23 cellular contexts compared by ENCODE assay signal in the genomic region with DNA sequence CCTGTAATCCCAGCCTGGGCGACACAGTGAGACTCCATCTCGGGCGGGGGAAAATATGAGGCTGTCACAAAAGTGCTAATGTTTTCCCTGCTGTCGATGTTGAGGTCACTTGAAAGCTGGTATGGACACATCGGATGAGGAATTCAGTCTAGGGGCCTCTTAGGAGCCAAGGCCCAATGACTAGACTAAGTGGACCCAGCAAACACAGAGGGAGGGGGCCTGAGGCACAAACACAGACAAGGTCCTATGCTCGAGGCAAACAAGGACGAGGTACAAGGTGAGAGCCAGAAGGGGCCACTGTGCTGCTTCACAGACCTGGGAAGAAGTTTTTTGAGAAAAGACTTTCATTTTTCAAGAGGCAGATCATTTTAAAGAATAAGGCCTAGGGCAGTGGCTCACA. TPM values are rescaled to one million over a fixed set of nuclear protein-coding genes. Genes with fewer than 3 reads are reported as not detected.
DNase-seq lines count a peak whose midpoint lies in the region; ATAC-seq, FAIRE-seq and TF ChIP-seq lines count a peak whose summit lies in the region.
"Had no signal": no experiment of that assay in that cellular context is flagged by ENCODE, and none has a peak within 500 bp of the region (broad histone marks: within the 10 kb centered on the region; RNA-seq: fewer than 3 reads in every experiment).

No MANE protein-coding gene starts in this region.

- H3K9me3 ChIP-seq in T-helper 17 cell (ENCODE audit: control insufficient read depth, low read length, poor library complexity, severe bottlenecking) (no peaks in the 10 kb centered on the region), HepG2 (ENCODE audit: low read length) (no peaks in the 10 kb centered on the region), SJCRH30 (replicated peaks) (no peaks in the 10 kb centered on the region)
- H3K9me3 ChIP-seq: BE2C, HAP-1 had no signal

- H3K4me1 Mint-ChIP-seq in activated CD8-positive, alpha-beta memory T cell treated with anti-CD3 and anti-CD28 coated beads, Interleukin-2, amount 10 ng/mL, durations not matched to agents 7 days and 5 days, result peaks cover 17% of the 10 kb centered on the region
- H3K4me1 Mint-ChIP-seq in T-helper 17 cell, result peaks cover 5% of the 10 kb centered on the region
- peaks cover 9 to 22% of the 10 kb centered on the region in 2 donors for H3K4me1 Mint-ChIP-seq in stimulated activated naive B cell treated with anti-CD40 and anti-IgM and Interleukin-4, amounts not matched to agents 10 μg/mL and 1 μg/mL and 100 μg/mL, for 72 hours
- H3K4me1 Mint-ChIP-seq: GM23338 had no signal

- H3K9ac ChIP-seq in HepG2 (ENCODE audit: insufficient read depth, low read depth, low read length), result 0 out of 2 replicates have a peak overlapping the region, but pooled peaks have one; percentile 6

- peak overlapping the region; percentile 43 for H3K27ac Mint-ChIP-seq in activated CD8-positive, alpha-beta memory T cell treated with anti-CD3 and anti-CD28 coated beads, Interleukin-2, amount 10 ng/mL, durations not matched to agents 7 days and 5 days
- peak overlapping the region; percentile 6 for H3K27ac Mint-ChIP-seq in T-helper 17 cell
- H3K27ac Mint-ChIP-seq in stimulated activated naive B cell treated with anti-CD40 and anti-IgM and Interleukin-4, amounts not matched to agents 10 μg/mL and 1 μg/mL and 100 μg/mL, for 72 hours, result peak overlapping the region; percentile 47
- H3K27ac Mint-ChIP-seq: CD4-positive, alpha-beta memory T cell; GM23338; HFFc6 had no signal

- no peak for TF ChIP-seq POLR2A in HepG2 (IDR thresholded peaks at IDR 0.05; ENCODE audit: insufficient read depth in 1 of 2, low read depth in 2 of 2, low read length in 2 of 2)

- H3K27me3 ChIP-seq in HepG2 (ENCODE audit: control insufficient read depth in 1 of 2, insufficient read depth in 2 of 2, low read length in 2 of 2), result no peaks in the 10 kb centered on the region
- no peaks in the 10 kb centered on the region for H3K27me3 ChIP-seq in SJCRH30
- H3K27me3 ChIP-seq: BE2C had no signal

- H3K9me3 Mint-ChIP-seq in activated CD8-positive, alpha-beta memory T cell treated with anti-CD3 and anti-CD28 coated beads, Interleukin-2, amount 10 ng/mL, durations not matched to agents 7 days and 5 days (ENCODE audit: low read depth), result no peaks in the 10 kb centered on the region
- H3K9me3 Mint-ChIP-seq in stimulated activated naive B cell treated with anti-CD40 and anti-IgM and Interleukin-4, amounts not matched to agents 10 μg/mL and 1 μg/mL and 100 μg/mL, for 72 hours, result no peaks in the 10 kb centered on the region
- H3K9me3 Mint-ChIP-seq: CD4-positive, alpha-beta memory T cell; GM23338; HFFc6 had no signal

- POLR2A ChIA-PET in HepG2 (lab: Yijun Ruan, JAX), result no interaction called here

- no peak overlapping the region for H3K4me3 Mint-ChIP-seq in activated CD8-positive, alpha-beta memory T cell treated with anti-CD3 and anti-CD28 coated beads, Interleukin-2, amount 10 ng/mL, durations not matched to agents 7 days and 5 days
- no peak overlapping the region for H3K4me3 Mint-ChIP-seq in T-helper 17 cell
- H3K4me3 Mint-ChIP-seq in stimulated activated naive B cell treated with anti-CD40 and anti-IgM and Interleukin-4, amounts not matched to agents 10 μg/mL and 1 μg/mL and 100 μg/mL, for 72 hours, result no peak overlapping the region
- H3K4me3 Mint-ChIP-seq: CD4-positive, alpha-beta memory T cell; GM23338; HFFc6 had no signal

- peaks cover 4% of the 10 kb centered on the region for H3K36me3 Mint-ChIP-seq in activated CD8-positive, alpha-beta memory T cell treated with anti-CD3 and anti-CD28 coated beads, Interleukin-2, amount 10 ng/mL, durations not matched to agents 7 days and 5 days
- no peaks in the 10 kb centered on the region for H3K36me3 Mint-ChIP-seq in T-helper 17 cell (ENCODE audit: low read depth)
- H3K36me3 Mint-ChIP-seq in stimulated activated naive B cell treated with anti-CD40 and anti-IgM and Interleukin-4, amounts not matched to agents 10 μg/mL and 1 μg/mL and 100 μg/mL, for 72 hours, result peaks cover 24 to 36% of the 10 kb centered on the region in 2 donors

- H3K79me2 ChIP-seq in HepG2 (ENCODE audit: insufficient read depth, low read length), result peaks cover 54% of the 10 kb centered on the region

- TF ChIP-seq RAD21 in HepG2 (CRISPR knock-in tag; IDR thresholded peaks at IDR 0.05), result no peak

- peaks cover 0 to 10% of the 10 kb centered on the region in 2 experiments; a peak in 2 of 5 replicates for H3K36me3 ChIP-seq in HepG2 (replicated peaks in 1 of 2; ENCODE audit: control insufficient read depth in 1 of 2, insufficient read depth in 2 of 2, low read length in 2 of 2)
- H3K36me3 ChIP-seq in SJCRH30, result no peaks in the 10 kb centered on the region

- no peak overlapping the region for H3K4me3 ChIP-seq in HepG2 (replicated peaks in 1 of 3; ENCODE audit: insufficient read depth in 1 of 3, low read depth in 2 of 3, low read length in 3 of 3)
- H3K4me3 ChIP-seq in SJCRH30, result no peak overlapping the region
- H3K4me3 ChIP-seq: GM23338, HAP-1 had no signal

- FAIRE-seq in HepG2 (lab: Jason Lieb, UNC), result no peak
- FAIRE-seq: A204.1, GM12891, GM18507 had no signal

- peak; percentile 40 for TF ChIP-seq CTCF in HepG2 (CRISPR knock-in tag; IDR thresholded peaks at IDR 0.05)

- H3K27ac ChIP-seq in HepG2 (ENCODE audit: extremely low read length, insufficient read depth, low read length) (peak overlapping the region; percentile 55), SJCRH30 (no peak overlapping the region)
- H3K27ac ChIP-seq: 22Rv1 had no signal

- peaks cover 41% of the 10 kb centered on the region for H3K4me1 ChIP-seq in HepG2 (ENCODE audit: insufficient read depth, low read length)
- H3K4me1 ChIP-seq in SJCRH30, result no peaks in the 10 kb centered on the region
- H3K4me1 ChIP-seq: BE2C, HAP-1 had no signal

- no peak for DNase-seq in activated CD8-positive, alpha-beta memory T cell treated with anti-CD3 and anti-CD28 coated beads, Interleukin-2, amount 10 ng/mL, durations not matched to agents 7 days and 5 days
- no peak for DNase-seq in activated CD8-positive, alpha-beta memory T cell treated with anti-CD3 and anti-CD28 coated beads, Interleukin-2, amount 50 U/mL, for 4 hours
- DNase-seq in T-helper 17 cell, result no peak
- peak; percentile 53 for DNase-seq in HepG2 (ENCODE audit: low spot score)
- DNase-seq in stimulated activated naive B cell treated with anti-CD40 and anti-IgM and Interleukin-4, amounts not matched to agents 10 μg/mL and 1 μg/mL and 100 μg/mL, for 72 hours, result no peak
- no peak for DNase-seq in NAMALWA (ENCODE audit: low spot score)
- DNase-seq in SJCRH30, result no peak
- no peak for DNase-seq in NCI-H524 treated with DMSO at 0.1 percent for 48 hours (lab: John Stamatoyannopoulos, UW)
- DNase-seq: BE2C; C1 segment of cervical spinal cord; Calu3; CD4-positive, alpha-beta memory T cell; COR-L47; DMS53; DMS79 treated with DMSO at 0.1 percent for 48 hours; GF-D8; HFFc6 had no signal

- peak overlapping the region; percentile 14; the same call in 1 of the 2 replicates for H3K4me2 ChIP-seq in HepG2 (ENCODE audit: low read depth, low read length)
- H3K4me2 ChIP-seq: GM23338 had no signal

- H3K27me3 Mint-ChIP-seq in activated CD8-positive, alpha-beta memory T cell treated with anti-CD3 and anti-CD28 coated beads, Interleukin-2, amount 10 ng/mL, durations not matched to agents 7 days and 5 days, result no peaks in the 10 kb centered on the region
- H3K27me3 Mint-ChIP-seq in T-helper 17 cell, result no peaks in the 10 kb centered on the region
- H3K27me3 Mint-ChIP-seq in stimulated activated naive B cell treated with anti-CD40 and anti-IgM and Interleukin-4, amounts not matched to agents 10 μg/mL and 1 μg/mL and 100 μg/mL, for 72 hours, result no peaks in the 10 kb centered on the region
- H3K27me3 Mint-ChIP-seq: CD4-positive, alpha-beta memory T cell had no signal

- WGBS in HepG2 (ENCODE audit: low lambda C conversion rate), result 62% methylated on average over 6 of the region's 7 CpGs

- intact Hi-C loops in HepG2 (cut with micrococcal nuclease; ENCODE audit: unreplicated experiment), result no loop called here

- TF ChIP-seq EP300 in HepG2 (IDR thresholded peaks at IDR 0.05; ENCODE audit: low read depth in 2 of 2, low read length in 2 of 2) (peak in 1 of 2 experiments; percentile 43; a peak in 1 of 4 replicates), HepG2 (CRISPR knock-in tag; IDR thresholded peaks at IDR 0.05; ENCODE audit: borderline replicate concordance) (no peak)

- no peak overlapping the region for H2AFZ ChIP-seq in HepG2 (ENCODE audit: low read length)
- H2AFZ ChIP-seq: GM23338 had no signal

- no peaks in the 10 kb centered on the region; the same call in 1 of the 2 replicates for H4K20me1 ChIP-seq in HepG2 (ENCODE audit: insufficient read depth, low read length)

- no peak for ATAC-seq in activated CD8-positive, alpha-beta memory T cell treated with anti-CD3 and anti-CD28 coated beads, Interleukin-2, amount 10 ng/mL, durations not matched to agents 7 days and 5 days
- ATAC-seq in T-helper 17 cell (no peak), HepG2 (peak; percentile 92)
- ATAC-seq in stimulated activated naive B cell treated with anti-CD40 and anti-IgM and Interleukin-4, amounts not matched to agents 10 μg/mL and 1 μg/mL and 100 μg/mL, for 72 hours (replicated peaks), result no peak
- ATAC-seq: GM23338 had no signal

- no TSS peak for BruUV-seq in HepG2 (replicated peaks; lab: Mats Ljungman, UMichigan)

- CTCF ChIA-PET in activated CD8-positive, alpha-beta memory T cell treated with anti-CD3 and anti-CD28 coated beads, Interleukin-2, amount 10 ng/mL, durations not matched to agents 7 days and 5 days (lab: Charles Lee), result interaction anchor here (1.1 to 1.4 kb wide), 4 partner anchors 9 to 237 kb away, joined by 4 to 6 read pairs (median 5); no protein-coding TSS in a partner anchor
- CTCF ChIA-PET in HepG2 (lab: Yijun Ruan, JAX; ENCODE audit: low intra/inter-chr PET ratio, low total read pairs), result no interaction called here

- in situ Hi-C loops in HepG2 (cut with HindIII; ENCODE audit: extremely low pct_ligation_motif_present, low pct_unique_long_range_greater_than_20kb), result no loop called here

RNA-seq across cellular contexts. Expression of a gene that starts 15.2 kb away (rescaled TPM):
- total RNA-seq in activated CD8-positive, alpha-beta memory T cell treated with anti-CD3 and anti-CD28 coated beads, Interleukin-2, amount 10 ng/mL, durations not matched to agents 7 days and 5 days, result 100 to 1,000 TPM; 147 to 193 TPM
- total RNA-seq in T-helper 17 cell (10 to 100 TPM; 77.2 to 80.4 TPM), HepG2 (2016; rRNA removed; fragmentation: Illumina TruSeq; extraction: Trizol) (112 and 127 TPM in 2 replicates)
- 28.9 and 31.8 TPM in 2 replicates for total RNA-seq in HepG2 (2016; cell fraction: cytosol; rRNA removed; fragmentation: Illumina TruSeq; extraction: Trizol; ENCODE audit: low read depth)
- 104 and 130 TPM in 2 replicates for total RNA-seq in HepG2 (2016; cell fraction: insoluble cytoplasmic fraction; rRNA removed; fragmentation: Illumina TruSeq; extraction: Trizol)
- total RNA-seq in HepG2 (2016; cell fraction: membrane; rRNA removed; fragmentation: Illumina TruSeq; extraction: Trizol), result 40.6 and 42.7 TPM in 2 replicates
- total RNA-seq in HepG2 (2016; cell fraction: nucleus; rRNA removed; fragmentation: Illumina TruSeq; extraction: Trizol), result 81.3 and 97.5 TPM in 2 replicates
- polyA plus RNA-seq in HepG2 (2011; rRNA removed), result 240 and 283 TPM in 2 replicates
- polyA plus RNA-seq in HepG2 (2011; cell fraction: cytosol; rRNA removed), result 125 and 163 TPM in 2 replicates
- 405 and 449 TPM in 2 replicates for polyA plus RNA-seq in HepG2 (2011; cell fraction: nucleus; rRNA removed)
- 173 and 189 TPM in 2 replicates for polyA plus RNA-seq in HepG2 (2012)
- 15.5 and 18.4 TPM in 2 replicates for polyA plus RNA-seq in HepG2 (2016; cell fraction: cytosol; fragmentation: Illumina TruSeq; extraction: Trizol; ENCODE audit: low read depth)
- polyA plus RNA-seq in HepG2 (2016; cell fraction: insoluble cytoplasmic fraction; fragmentation: Illumina TruSeq; extraction: Trizol; ENCODE audit: low read depth), result 106 and 121 TPM in 2 replicates
- polyA plus RNA-seq in HepG2 (2016; cell fraction: membrane; fragmentation: Illumina TruSeq; extraction: Trizol; ENCODE audit: low read depth), result 25.7 and 26.7 TPM in 2 replicates
- polyA plus RNA-seq in HepG2 (2016; cell fraction: nucleus; fragmentation: Illumina TruSeq; extraction: Trizol; ENCODE audit: insufficient read depth, low read depth), result 169 and 193 TPM in 2 replicates
- 623 and 697 TPM in 2 replicates for polyA minus RNA-seq in HepG2 (2011; rRNA and poly(A)+ RNA removed; ENCODE audit: low replicate concordance)
- 98.0 and 120 TPM in 2 replicates for polyA minus RNA-seq in HepG2 (2011; cell fraction: cytosol; rRNA and poly(A)+ RNA removed)
- polyA minus RNA-seq in HepG2 (2011; cell fraction: nucleus; rRNA and poly(A)+ RNA removed), result 105 and 109 TPM in 2 replicates
- 71.0 and 72.5 TPM in 2 replicates for total RNA-seq in SJCRH30 (2014; rRNA removed; shearing (Covaris generic))

RNA-seq across cellular contexts. Expression of a gene that starts 47.6 kb away (rescaled TPM):
- total RNA-seq in activated CD8-positive, alpha-beta memory T cell treated with anti-CD3 and anti-CD28 coated beads, Interleukin-2, amount 10 ng/mL, durations not matched to agents 7 days and 5 days, result 10 to 100 TPM; 33.8 to 53.4 TPM
- total RNA-seq in T-helper 17 cell (10 to 100 TPM; 19.6 to 21.5 TPM), HepG2 (2016; rRNA removed; fragmentation: Illumina TruSeq; extraction: Trizol) (3.7 and 7.1 TPM in 2 replicates)
- total RNA-seq in HepG2 (2016; cell fraction: cytosol; rRNA removed; fragmentation: Illumina TruSeq; extraction: Trizol; ENCODE audit: low read depth), result 9.5 and 9.7 TPM in 2 replicates
- 4.1 and 7.3 TPM in 2 replicates for total RNA-seq in HepG2 (2016; cell fraction: insoluble cytoplasmic fraction; rRNA removed; fragmentation: Illumina TruSeq; extraction: Trizol)
- total RNA-seq in HepG2 (2016; cell fraction: membrane; rRNA removed; fragmentation: Illumina TruSeq; extraction: Trizol), result 11.1 and 12.4 TPM in 2 replicates
- total RNA-seq in HepG2 (2016; cell fraction: nucleus; rRNA removed; fragmentation: Illumina TruSeq; extraction: Trizol), result 11.8 and 13.6 TPM in 2 replicates
- polyA plus RNA-seq in HepG2 (2011; rRNA removed), result 11.1 and 13.0 TPM in 2 replicates
- 5.4 and 7.4 TPM in 2 replicates for polyA plus RNA-seq in HepG2 (2011; cell fraction: cytosol; rRNA removed)
- 37.1 and 37.7 TPM in 2 replicates for polyA plus RNA-seq in HepG2 (2011; cell fraction: nucleus; rRNA removed)
- 7.2 and 10.3 TPM in 2 replicates for polyA plus RNA-seq in HepG2 (2012)
- 10.1 and 11.6 TPM in 2 replicates for polyA plus RNA-seq in HepG2 (2016; cell fraction: cytosol; fragmentation: Illumina TruSeq; extraction: Trizol; ENCODE audit: low read depth)
- polyA plus RNA-seq in HepG2 (2016; cell fraction: insoluble cytoplasmic fraction; fragmentation: Illumina TruSeq; extraction: Trizol; ENCODE audit: low read depth), result 2.9 and 3.5 TPM in 2 replicates
- 9.6 and 10.1 TPM in 2 replicates for polyA plus RNA-seq in HepG2 (2016; cell fraction: membrane; fragmentation: Illumina TruSeq; extraction: Trizol; ENCODE audit: low read depth)
- polyA plus RNA-seq in HepG2 (2016; cell fraction: nucleus; fragmentation: Illumina TruSeq; extraction: Trizol; ENCODE audit: insufficient read depth, low read depth), result 15.7 and 20.9 TPM in 2 replicates
- 12.4 and 52.9 TPM in 2 replicates for polyA minus RNA-seq in HepG2 (2011; rRNA and poly(A)+ RNA removed; ENCODE audit: low replicate concordance)
- polyA minus RNA-seq in HepG2 (2011; cell fraction: cytosol; rRNA and poly(A)+ RNA removed), result 3.9 and 4.6 TPM in 2 replicates
- polyA minus RNA-seq in HepG2 (2011; cell fraction: nucleus; rRNA and poly(A)+ RNA removed), result 13.1 and 20.5 TPM in 2 replicates
- total RNA-seq in SJCRH30 (2014; rRNA removed; shearing (Covaris generic)), result 17.4 and 19.3 TPM in 2 replicates
